In genomic region chr14:96906434-96906833, GRCh38 we compare ENCODE assay signal across 20 cellular contexts.
"Had no signal": no experiment of that assay in that cellular context is flagged by ENCODE, and none has a peak within 500 bp of the region (broad histone marks: within the 10 kb centered on the region; RNA-seq: fewer than 3 reads in every experiment).

No MANE protein-coding gene starts in this region.

- DNase-seq: activated CD4-positive, alpha-beta memory T cell treated with anti-CD3 and anti-CD28 coated beads, Interleukin-2, amount 10 ng/mL, durations not matched to agents 7 days and 5 days; activated CD4-positive, alpha-beta T cell treated with anti-CD3 and anti-CD28 coated beads for 36 hours; activated CD4-positive, alpha-beta T cell treated with anti-CD3 and anti-CD28 coated beads, Interleukin-2, amount 50 U/mL, for 1 hour; activated gamma-delta T cell; activated naive CD4-positive, alpha-beta T cell treated with anti-CD3 and anti-CD28 coated beads for 36 hours; activated T-cell treated with anti-CD3 and anti-CD28 coated beads for 4 hours; activated T-cell treated with anti-CD3 and anti-CD28 coated beads, Interleukin-2, amount 50 U/mL, for 48 hours; brain microvascular endothelial cell; cerebellar nuclear complex; NCI-H1105 treated with DMSO at 0.1 percent for 48 hours; NCI-H187; NCI-H2081; NCI-H510A treated with DMSO at 0.1 percent for 48 hours; PC-9; SHP77 treated with DMSO at 0.1 percent for 48 hours; T-helper 17 cell; T-helper 9 cell had no signal

- H3K4me2 ChIP-seq: PC-9 had no signal

- H3K27me3 ChIP-seq: brain microvascular endothelial cell, cardiac muscle cell had no signal

- H3K4me3 ChIP-seq: cardiac muscle cell, PC-9 had no signal

- H3K27ac ChIP-seq: brain microvascular endothelial cell, cardiac muscle cell, PC-9, VCaP had no signal

- H2AFZ ChIP-seq: PC-9 had no signal

- ATAC-seq: activated CD4-positive, alpha-beta T cell treated with anti-CD3 and anti-CD28 coated beads for 36 hours; activated T-helper 17 cell treated with anti-CD3 and anti-CD28 coated beads, Interleukin-2, amount 50 U/mL, for 72 hours; T-helper 17 cell had no signal

- H3K36me3 ChIP-seq: brain microvascular endothelial cell, cardiac muscle cell had no signal
